9 cellular contexts compared by ENCODE assay signal in genomic region chr9:87714819-87715218, GRCh38. TPM values are rescaled to one million over a fixed set of nuclear protein-coding genes. Genes with fewer than 3 reads are reported as not detected.
DNase-seq lines count a peak whose midpoint lies in the region; ATAC-seq and TF ChIP-seq lines count a peak whose summit lies in the region.
"Had no signal": no experiment of that assay in that cellular context is flagged by ENCODE, and none has a peak within 500 bp of the region (broad histone marks: within the 10 kb centered on the region; RNA-seq: fewer than 3 reads in every experiment).

No MANE protein-coding gene starts in this region.

- TF ChIP-seq CTCF in A673 (conservative IDR thresholded peaks at IDR 0.05; ENCODE audit: low read depth, low read length): no peak

- H3K4me1 Mint-ChIP-seq in activated naive CD8-positive, alpha-beta T cell treated with anti-CD3 and anti-CD28 coated beads for 36 hours: peaks cover 2% of the 10 kb centered on the region

- no peak overlapping the region for H3K4me3 ChIP-seq in A673 (ENCODE audit: low read depth, low read length, poor library complexity, severe bottlenecking)

- H3K27me3 Mint-ChIP-seq in activated naive CD8-positive, alpha-beta T cell treated with anti-CD3 and anti-CD28 coated beads for 36 hours: no peaks in the 10 kb centered on the region

- DNase-seq in A673 (ENCODE audit: low spot score): peak; percentile 75
- DNase-seq in KBM-7: peak; percentile 38
- DNase-seq in caudate nucleus (lab: John Stamatoyannopoulos, UW): peak in 4 of 61 donors; percentile 16 to 32 (median 24)
- peak; percentile 64 for DNase-seq in medulla oblongata (ENCODE audit: extremely low spot score)
- no peak for DNase-seq in HK-2 (ENCODE audit: unreplicated experiment)
- no peak for DNase-seq in activated naive CD8-positive, alpha-beta T cell treated with anti-CD3 and anti-CD28 coated beads for 36 hours
- DNase-seq in activated T-cell treated with anti-CD3 and anti-CD28 coated beads for 4 hours: no peak
- DNase-seq: naive B cell had no signal

- no peak overlapping the region for H3K4me3 Mint-ChIP-seq in activated naive CD8-positive, alpha-beta T cell treated with anti-CD3 and anti-CD28 coated beads for 36 hours
- H3K4me3 Mint-ChIP-seq: naive B cell had no signal

- no peaks in the 10 kb centered on the region for H3K9me3 ChIP-seq in A673 (ENCODE audit: low read depth, low read length, poor library complexity, severe bottlenecking)

- H3K27me3 ChIP-seq in A673 (replicated peaks; ENCODE audit: insufficient read depth, low read depth, low read length, poor library complexity): no peaks in the 10 kb centered on the region

- POLR2A ChIA-PET in A673 (lab: Charles Lee; ENCODE audit: low non-redundant PET): no interaction called here

- H3K4me1 ChIP-seq in A673 (ENCODE audit: insufficient read depth, low read length, poor library complexity, severe bottlenecking): peaks cover 44% of the 10 kb centered on the region

- H3K36me3 Mint-ChIP-seq in activated naive CD8-positive, alpha-beta T cell treated with anti-CD3 and anti-CD28 coated beads for 36 hours: no peaks in the 10 kb centered on the region
- H3K36me3 Mint-ChIP-seq: naive B cell had no signal

- H3K27ac ChIP-seq in A673 (ENCODE audit: low read depth, low read length, poor library complexity, severe bottlenecking): no peak overlapping the region
- peak overlapping the region; percentile 78 for H3K27ac ChIP-seq in caudate nucleus (ENCODE audit: low read depth, low read length)

- no peak overlapping the region for H3K27ac Mint-ChIP-seq in activated naive CD8-positive, alpha-beta T cell treated with anti-CD3 and anti-CD28 coated beads for 36 hours

- in situ Hi-C loops in KBM-7 (cut with MboI; ENCODE audit: low pct_unique_long_range_greater_than_20kb, low sequenced_read_pairs): no loop called here

- no peak for ATAC-seq in GM18519 (IDR thresholded peaks at IDR 0.05; ENCODE audit: low FRiP score, unreplicated experiment)

- CTCF ChIA-PET in A673 (lab: Charles Lee): no interaction called here

- no peaks in the 10 kb centered on the region for H3K9me3 Mint-ChIP-seq in activated naive CD8-positive, alpha-beta T cell treated with anti-CD3 and anti-CD28 coated beads for 36 hours

- intact Hi-C loops in A673 (cut with micrococcal nuclease; ENCODE audit: unreplicated experiment): no loop called here

- no TSS peak for BruUV-seq in A673 (replicated peaks; lab: Mats Ljungman, UMichigan)

- H3K36me3 ChIP-seq in A673 (ENCODE audit: insufficient read depth, low read length, poor library complexity, severe bottlenecking): peaks cover 5% of the 10 kb centered on the region

RNA-seq across cellular contexts. Expression of gene CTSL, which starts 11.1 kb away (rescaled TPM):
- total RNA-seq in A673 (2021): 17.0 and 21.0 TPM in 2 replicates
- total RNA-seq in activated naive CD8-positive, alpha-beta T cell treated with anti-CD3 and anti-CD28 coated beads for 36 hours: 1 to 10 TPM; 1.4 to 1.5 TPM

Comparison
In these comparisons a context has a peak if more than half of its experiments do, and no peak if none do; other contexts are left out.
1. DNase-seq: peak in A673 (single experiment), KBM-7 (single experiment) and medulla oblongata (single experiment); none in HK-2 (single experiment), activated naive CD8-positive, alpha-beta T cell treated with anti-CD3 and anti-CD28 coated beads for 36 hours (single experiment) and activated T-cell treated with anti-CD3 and anti-CD28 coated beads for 4 hours (single experiment).